In genomic region chr22:46068908-46069481, GRCh38 we compare ENCODE assay signal across 1 cellular context.
TF ChIP-seq lines count a peak whose summit lies in the region.

No MANE protein-coding gene starts in this region.

TF ChIP-seq in GM12878, 131 proteins besides CTCF, POLR2A, EP300 and RAD21 (continued from another document):
- TF ChIP-seq TCF7 (IDR thresholded peaks at IDR 0.05; ENCODE audit: borderline replicate concordance) = no peak
- peak; percentile 25 for TF ChIP-seq HDAC6 (IDR thresholded peaks at IDR 0.05; ENCODE audit: unreplicated experiment)
- TF ChIP-seq PBX3 (IDR thresholded peaks at IDR 0.05; ENCODE audit: insufficient replicate concordance, low read depth, low read length) = no peak
- TF ChIP-seq CHD2 (IDR thresholded peaks at IDR 0.05; ENCODE audit: borderline replicate concordance, low read depth, low read length) = no peak
